In the genomic region with DNA sequence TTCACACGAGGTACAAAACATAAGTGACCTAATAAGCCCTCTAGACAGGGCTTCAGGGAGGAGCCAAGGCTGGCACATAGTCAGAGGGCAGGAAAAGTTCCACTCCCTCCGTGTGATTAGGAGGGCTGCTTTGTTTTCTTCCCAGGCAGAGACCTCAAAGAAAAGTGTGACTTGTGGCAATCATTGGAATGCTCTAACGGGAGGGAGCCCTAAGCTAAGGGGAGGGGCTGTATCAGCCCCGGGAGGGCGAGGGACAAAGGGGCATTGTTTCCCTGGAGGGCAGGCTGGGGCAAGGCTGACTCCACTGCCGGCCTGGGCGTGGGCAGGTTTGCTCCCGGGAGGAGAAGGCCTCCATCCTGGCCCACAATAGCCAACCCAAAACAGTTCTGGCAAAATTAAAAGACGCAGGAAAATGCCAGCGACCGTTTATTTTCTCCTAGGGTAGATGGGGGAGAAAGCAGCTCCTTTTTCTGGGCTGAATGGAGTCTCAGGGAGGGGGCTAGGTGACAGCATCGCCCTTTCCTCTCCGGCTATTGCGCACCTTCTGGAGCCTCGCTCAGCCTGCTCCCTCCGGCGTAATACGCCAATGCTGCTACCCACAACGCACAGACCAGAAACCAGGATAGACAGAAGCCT, we compare ENCODE assay signal across 8 cellular contexts.
DNase-seq lines count a peak whose midpoint lies in the region; ATAC-seq, FAIRE-seq and TF ChIP-seq lines count a peak whose summit lies in the region.

No MANE protein-coding gene starts in this region.

- H2AFZ ChIP-seq in keratinocyte (ENCODE audit: control insufficient read depth, low read length) (peak overlapping the region; percentile 74), smooth muscle cell (ENCODE audit: low read depth) (no peak overlapping the region)

- H3K4me3 Mint-ChIP-seq in IgD-negative memory B cell = peak overlapping the region; percentile 83 to 95 (median 90)

- TF ChIP-seq CTCF in astrocyte of the spinal cord (IDR thresholded peaks at IDR 0.05; ENCODE audit: low read depth, low read length) (no peak), keratinocyte (optimal IDR thresholded peaks at IDR 0.05 in 1 of 3, IDR thresholded peaks at IDR 0.05 in 1 of 3, conservative IDR thresholded peaks at IDR 0.05 in 1 of 3; ENCODE audit: extremely low read depth in 1 of 3, insufficient read depth in 2 of 3, low read length in 3 of 3) (no peak), smooth muscle cell (IDR thresholded peaks at IDR 0.05; ENCODE audit: borderline replicate concordance, insufficient read depth, poor library complexity, severe bottlenecking) (no peak)

- H3K9ac ChIP-seq in keratinocyte (ENCODE audit: control insufficient read depth, extremely low read depth, insufficient read depth, low read length) (peak overlapping the region; percentile 82), smooth muscle cell (ENCODE audit: low read depth) (peak overlapping the region; percentile 71)

- H3K4me1 Mint-ChIP-seq in IgD-negative memory B cell = peaks cover 27 to 31% (median 28%) of the 10 kb centered on the region in 3 donors

- H3K9me3 ChIP-seq in keratinocyte (ENCODE audit: control insufficient read depth, low read depth, low read length) (no peaks in the 10 kb centered on the region), smooth muscle cell (replicated peaks; ENCODE audit: low read depth) (no peaks in the 10 kb centered on the region)

- in situ Hi-C loops in astrocyte of the spinal cord (cut with HindIII; ENCODE audit: low sequenced_read_pairs) = no loop called here

- H3K9me3 Mint-ChIP-seq in IgD-negative memory B cell = no peaks in the 10 kb centered on the region

- H3K27me3 ChIP-seq in keratinocyte (ENCODE audit: control insufficient read depth, extremely low read depth, insufficient read depth, low read length) (no peaks in the 10 kb centered on the region), smooth muscle cell (ENCODE audit: low read depth) (no peaks in the 10 kb centered on the region)

- no peak overlapping the region for H3K4me3 ChIP-seq in astrocyte of the spinal cord (ENCODE audit: low read depth, low read length)
- peak overlapping the region; percentile 44 to 71 (median 57) for H3K4me3 ChIP-seq in keratinocyte (ENCODE audit: control insufficient read depth in 2 of 3, extremely low read depth in 1 of 3, insufficient read depth in 2 of 3, low read depth in 1 of 3, low read length in 3 of 3)
- H3K4me3 ChIP-seq in smooth muscle cell = peak overlapping the region; percentile 60

- ATAC-seq in HG02623 (IDR thresholded peaks at IDR 0.05; ENCODE audit: unreplicated experiment) = no peak

- peaks cover 63% of the 10 kb centered on the region for H3K4me1 ChIP-seq in keratinocyte (ENCODE audit: control insufficient read depth, extremely low read depth, insufficient read depth, low read length)
- H3K4me1 ChIP-seq in smooth muscle cell (ENCODE audit: low read depth) = peaks cover 24% of the 10 kb centered on the region

- 6% methylated on average over 19 of the region's 19 CpGs for WGBS in smooth muscle cell (ENCODE audit: low lambda C conversion rate)

- dilution Hi-C loops in keratinocyte (cut with MboI; ENCODE audit: extremely low pct_ligation_motif_present, low sequenced_read_pairs) = no loop called here

- H3K36me3 Mint-ChIP-seq in IgD-negative memory B cell = no peaks in the 10 kb centered on the region

- no peaks in the 10 kb centered on the region for H3K9me1 ChIP-seq in keratinocyte (ENCODE audit: control insufficient read depth, extremely low read depth, insufficient read depth, low read length)

- no peaks in the 10 kb centered on the region for H4K20me1 ChIP-seq in keratinocyte (ENCODE audit: control insufficient read depth, extremely low read depth, insufficient read depth, low read length)
- H4K20me1 ChIP-seq in smooth muscle cell (ENCODE audit: low read depth) = no peaks in the 10 kb centered on the region

- H3K27me3 Mint-ChIP-seq in IgD-negative memory B cell = peaks cover 4% of the 10 kb centered on the region

- FAIRE-seq in keratinocyte (lab: Jason Lieb, UNC) = peak; percentile 39

- no peaks in the 10 kb centered on the region for H3K36me3 ChIP-seq in keratinocyte (ENCODE audit: control insufficient read depth in 2 of 2, extremely low read depth in 1 of 2, insufficient read depth in 2 of 2, low read length in 2 of 2)
- no peaks in the 10 kb centered on the region for H3K36me3 ChIP-seq in smooth muscle cell (ENCODE audit: low read depth)

- H3K79me2 ChIP-seq in keratinocyte (ENCODE audit: control insufficient read depth, insufficient read depth, low read length) (no peaks in the 10 kb centered on the region), smooth muscle cell (ENCODE audit: low read depth) (no peaks in the 10 kb centered on the region)

- H3K4me2 ChIP-seq in keratinocyte (ENCODE audit: control insufficient read depth, extremely low read depth, insufficient read depth, low read depth, low read length) (peak overlapping the region; percentile 90), smooth muscle cell (peak overlapping the region; percentile 91)

- H3F3A ChIP-seq in smooth muscle cell (ENCODE audit: low read depth) = peaks cover 48% of the 10 kb centered on the region

- H3K27ac ChIP-seq in keratinocyte (ENCODE audit: control insufficient read depth, insufficient read depth, low read length) (peak overlapping the region; percentile 84), smooth muscle cell (ENCODE audit: low read depth) (peak overlapping the region; percentile 86)

- DNase-seq in astrocyte of the spinal cord (ENCODE audit: low read depth, low spot score) (peak; percentile 50), keratinocyte (ENCODE audit: low read depth, low spot score) (peak; percentile 68), smooth muscle cell (lab: John Stamatoyannopoulos, UW; ENCODE audit: unreplicated experiment) (no peak), T-helper 9 cell (no peak), DMS 273 treated with DMSO at 0.1 percent for 48 hours (lab: John Stamatoyannopoulos, UW) (no peak), NCI-H2171 (lab: John Stamatoyannopoulos, UW) (no peak)

- peak overlapping the region in 2 of 3 donors; percentile 85 to 96 for H3K27ac Mint-ChIP-seq in IgD-negative memory B cell

Comparison
In these comparisons a context has a peak if more than half of its experiments do, and no peak if none do; other contexts are left out.
1. DNase-seq: peak in astrocyte of the spinal cord (single experiment) and keratinocyte (single experiment); none in smooth muscle cell (single experiment), T-helper 9 cell (single experiment), DMS 273 treated with DMSO at 0.1 percent for 48 hours (single experiment) and NCI-H2171 (single experiment).